Comparison of ENCODE assay signal across 22 cellular contexts in the genomic region with DNA sequence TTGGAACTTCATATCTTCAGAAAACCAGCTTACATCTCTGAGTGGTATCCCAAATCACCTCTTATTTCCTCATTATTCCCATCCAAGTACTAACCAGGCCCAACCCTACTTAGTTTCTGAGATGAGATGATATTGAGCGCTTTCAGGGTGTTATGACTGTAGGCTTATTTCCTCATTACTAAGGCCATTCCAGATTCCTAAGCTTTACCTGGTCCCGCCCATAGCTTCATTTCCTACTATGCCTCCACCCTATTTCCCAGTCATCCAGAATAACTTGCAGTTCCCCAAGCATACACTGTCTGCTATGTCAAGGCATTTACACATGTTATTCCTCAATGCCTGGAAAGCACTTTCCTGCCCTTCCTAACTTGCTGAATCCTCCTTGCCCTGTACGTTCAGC.
A peak's percentile ranks its signal among the peaks of the same experiment; 100 is the strongest.
DNase-seq lines count a peak whose midpoint lies in the region; ATAC-seq and TF ChIP-seq lines count a peak whose summit lies in the region.
"Had no signal": no experiment of that assay in that cellular context is flagged by ENCODE, and none has a peak within 500 bp of the region (broad histone marks: within the 10 kb centered on the region; RNA-seq: fewer than 3 reads in every experiment).

No MANE protein-coding gene starts in this region.

- H4K12ac ChIP-seq in trophoblast cell (ENCODE audit: low read depth, low read length) = no peak overlapping the region

- H3K9ac ChIP-seq in trophoblast cell (ENCODE audit: low read length) = no peak overlapping the region
- H3K9ac ChIP-seq: BLaER1 had no signal

- H3K79me2 ChIP-seq in trophoblast cell (ENCODE audit: control insufficient read depth, insufficient read depth, low read length, poor library complexity) = no peaks in the 10 kb centered on the region

- H3K9me3 Mint-ChIP-seq in WTC11 = no peaks in the 10 kb centered on the region
- H3K9me3 Mint-ChIP-seq: CD8-positive, alpha-beta T cell; GM23338; H9 had no signal

- H3K4ac ChIP-seq in trophoblast cell (ENCODE audit: low read depth, low read length) = no peak overlapping the region

- no peak for TF ChIP-seq CTCF in epithelial cell of esophagus (IDR thresholded peaks at IDR 0.05; ENCODE audit: insufficient read depth, low read depth, low read length, missing control alignments)
- no peak for TF ChIP-seq CTCF in WTC11 (IDR thresholded peaks at IDR 0.05)

- ATAC-seq in WTC11 = no peak
- ATAC-seq: CD8-positive, alpha-beta T cell; GM12878; GM23338; HCT116 had no signal

- H3K18ac ChIP-seq in trophoblast cell (ENCODE audit: low read length) = no peak overlapping the region

- H3K23ac ChIP-seq in trophoblast cell (ENCODE audit: low read length) = no peak overlapping the region

- H4K91ac ChIP-seq in trophoblast cell (ENCODE audit: low read depth, low read length) = no peak overlapping the region

- no peaks in the 10 kb centered on the region for H3K27me3 ChIP-seq in trophoblast cell (ENCODE audit: insufficient read depth, low read length)
- H3K27me3 ChIP-seq: BLaER1 had no signal

- no peak overlapping the region for H2BK12ac ChIP-seq in trophoblast cell (ENCODE audit: low read length)

- H3K14ac ChIP-seq in trophoblast cell (ENCODE audit: low read length) = no peak overlapping the region

- H3K4me3 Mint-ChIP-seq in WTC11 = no peak overlapping the region
- H3K4me3 Mint-ChIP-seq: B cell; CD4-positive, CD25-positive, alpha-beta regulatory T cell; CD8-positive, alpha-beta T cell; GM23338; H9 had no signal

- peaks cover 3% of the 10 kb centered on the region for H3K79me1 ChIP-seq in trophoblast cell (ENCODE audit: low read length)

- H3K36me3 ChIP-seq in trophoblast cell (ENCODE audit: control insufficient read depth in 1 of 2, insufficient read depth in 2 of 2, low read length in 2 of 2) = no peaks in the 10 kb centered on the region
- H3K36me3 ChIP-seq: BLaER1 had no signal

- H3K27ac ChIP-seq in trophoblast cell (ENCODE audit: low read depth, low read length) = peak overlapping the region; percentile 10
- H3K27ac ChIP-seq: 22Rv1, BLaER1, C4-2B had no signal

- WGBS in trophoblast cell (ENCODE audit: extremely low coverage, insufficient coverage, insufficient read length) = no CpG with 5 or more reads among the region's 3 CpGs

- no peak overlapping the region for H3K27ac Mint-ChIP-seq in WTC11
- H3K27ac Mint-ChIP-seq: B cell; CD8-positive, alpha-beta T cell; GM23338; H9 had no signal

- peaks cover 7% of the 10 kb centered on the region for H3K4me1 Mint-ChIP-seq in WTC11
- H3K4me1 Mint-ChIP-seq: B cell; CD4-positive, CD25-positive, alpha-beta regulatory T cell had no signal

- H2BK120ac ChIP-seq in trophoblast cell (ENCODE audit: insufficient read depth, low read length, poor library complexity) = no peak overlapping the region

- peaks cover 2 to 8% of the 10 kb centered on the region in 2 experiments for H3K4me1 ChIP-seq in trophoblast cell (ENCODE audit: control insufficient read depth in 1 of 2, insufficient read depth in 2 of 2, low read length in 2 of 2)

- H3K9me3 ChIP-seq in trophoblast cell (ENCODE audit: insufficient read depth, low read depth, low read length) = no peaks in the 10 kb centered on the region
- H3K9me3 ChIP-seq: BLaER1 had no signal

- intact Hi-C loops in head of caudate nucleus (cut with DNase I) = no loop called here

- no peak overlapping the region for H3K4me2 ChIP-seq in trophoblast cell (ENCODE audit: low read length)
- H3K4me2 ChIP-seq: GM23338 had no signal

- no peak overlapping the region for H2AFZ ChIP-seq in trophoblast cell (ENCODE audit: insufficient read depth, low read length, poor library complexity)
- H2AFZ ChIP-seq: GM23338 had no signal

- H2BK5ac ChIP-seq in trophoblast cell (ENCODE audit: low read depth, low read length, poor library complexity) = no peak overlapping the region

- H3K4me3 ChIP-seq in epithelial cell of esophagus (ENCODE audit: low read length) = no peak overlapping the region
- no peak overlapping the region for H3K4me3 ChIP-seq in trophoblast cell (ENCODE audit: low read depth, low read length)
- H3K4me3 ChIP-seq: BLaER1, GM12878, GM23338 had no signal

- POLR2A ChIA-PET in WTC11 (lab: Charles Lee) = no interaction called here

- peak; percentile 23 for DNase-seq in HT-29 (ENCODE audit: low spot score)
- peak; percentile 75 for DNase-seq in epithelial cell of esophagus (ENCODE audit: low read depth)
- peak; percentile 81 for DNase-seq in kidney tubule cell (ENCODE audit: low spot score)
- peak; percentile 63 to 77 for DNase-seq in trophoblast cell
- DNase-seq in activated gamma-delta T cell (lab: John Stamatoyannopoulos, UW) = no peak
- no peak for DNase-seq in head of caudate nucleus
- DNase-seq in WTC11 (ENCODE audit: low spot score) = no peak
- no peak for DNase-seq in anterior cingulate cortex (lab: John Stamatoyannopoulos, UW)
- DNase-seq: CD4-positive, CD25-positive, alpha-beta regulatory T cell; CD8-positive, alpha-beta T cell; DMS 273 treated with DMSO at 0.1 percent for 48 hours; DMS79; EL; GDM1; H9 had no signal

- CTCF ChIA-PET in WTC11 (lab: Charles Lee) = no interaction called here

- H4K8ac ChIP-seq in trophoblast cell (ENCODE audit: low read depth, low read length) = no peak overlapping the region

- H2AK5ac ChIP-seq in trophoblast cell (ENCODE audit: low read length) = no peak overlapping the region

- H3K36me3 Mint-ChIP-seq in WTC11 = no peaks in the 10 kb centered on the region
- H3K36me3 Mint-ChIP-seq: CD4-positive, CD25-positive, alpha-beta regulatory T cell; CD8-positive, alpha-beta T cell had no signal

- H3K27me3 Mint-ChIP-seq in WTC11 (ENCODE audit: low read depth) = no peaks in the 10 kb centered on the region
- H3K27me3 Mint-ChIP-seq: B cell; CD4-positive, CD25-positive, alpha-beta regulatory T cell had no signal

TF ChIP-seq in WTC11, 78 proteins besides CTCF, POLR2A, EP300 and RAD21 (continues in another document):
- TF ChIP-seq, protein P1, sequence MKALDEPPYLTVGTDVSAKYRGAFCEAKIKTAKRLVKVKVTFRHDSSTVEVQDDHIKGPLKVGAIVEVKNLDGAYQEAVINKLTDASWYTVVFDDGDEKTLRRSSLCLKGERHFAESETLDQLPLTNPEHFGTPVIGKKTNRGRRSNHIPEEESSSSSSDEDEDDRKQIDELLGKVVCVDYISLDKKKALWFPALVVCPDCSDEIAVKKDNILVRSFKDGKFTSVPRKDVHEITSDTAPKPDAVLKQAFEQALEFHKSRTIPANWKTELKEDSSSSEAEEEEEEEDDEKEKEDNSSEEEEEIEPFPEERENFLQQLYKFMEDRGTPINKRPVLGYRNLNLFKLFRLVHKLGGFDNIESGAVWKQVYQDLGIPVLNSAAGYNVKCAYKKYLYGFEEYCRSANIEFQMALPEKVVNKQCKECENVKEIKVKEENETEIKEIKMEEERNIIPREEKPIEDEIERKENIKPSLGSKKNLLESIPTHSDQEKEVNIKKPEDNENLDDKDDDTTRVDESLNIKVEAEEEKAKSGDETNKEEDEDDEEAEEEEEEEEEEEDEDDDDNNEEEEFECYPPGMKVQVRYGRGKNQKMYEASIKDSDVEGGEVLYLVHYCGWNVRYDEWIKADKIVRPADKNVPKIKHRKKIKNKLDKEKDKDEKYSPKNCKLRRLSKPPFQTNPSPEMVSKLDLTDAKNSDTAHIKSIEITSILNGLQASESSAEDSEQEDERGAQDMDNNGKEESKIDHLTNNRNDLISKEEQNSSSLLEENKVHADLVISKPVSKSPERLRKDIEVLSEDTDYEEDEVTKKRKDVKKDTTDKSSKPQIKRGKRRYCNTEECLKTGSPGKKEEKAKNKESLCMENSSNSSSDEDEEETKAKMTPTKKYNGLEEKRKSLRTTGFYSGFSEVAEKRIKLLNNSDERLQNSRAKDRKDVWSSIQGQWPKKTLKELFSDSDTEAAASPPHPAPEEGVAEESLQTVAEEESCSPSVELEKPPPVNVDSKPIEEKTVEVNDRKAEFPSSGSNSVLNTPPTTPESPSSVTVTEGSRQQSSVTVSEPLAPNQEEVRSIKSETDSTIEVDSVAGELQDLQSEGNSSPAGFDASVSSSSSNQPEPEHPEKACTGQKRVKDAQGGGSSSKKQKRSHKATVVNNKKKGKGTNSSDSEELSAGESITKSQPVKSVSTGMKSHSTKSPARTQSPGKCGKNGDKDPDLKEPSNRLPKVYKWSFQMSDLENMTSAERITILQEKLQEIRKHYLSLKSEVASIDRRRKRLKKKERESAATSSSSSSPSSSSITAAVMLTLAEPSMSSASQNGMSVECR (CRISPR knock-in tag; IDR thresholded peaks at IDR 0.05; ENCODE audit: borderline replicate concordance) = no peak
- no peak for TF ChIP-seq SP1 (CRISPR knock-in tag; conservative IDR thresholded peaks at IDR 0.05)
- TF ChIP-seq, protein P2, sequence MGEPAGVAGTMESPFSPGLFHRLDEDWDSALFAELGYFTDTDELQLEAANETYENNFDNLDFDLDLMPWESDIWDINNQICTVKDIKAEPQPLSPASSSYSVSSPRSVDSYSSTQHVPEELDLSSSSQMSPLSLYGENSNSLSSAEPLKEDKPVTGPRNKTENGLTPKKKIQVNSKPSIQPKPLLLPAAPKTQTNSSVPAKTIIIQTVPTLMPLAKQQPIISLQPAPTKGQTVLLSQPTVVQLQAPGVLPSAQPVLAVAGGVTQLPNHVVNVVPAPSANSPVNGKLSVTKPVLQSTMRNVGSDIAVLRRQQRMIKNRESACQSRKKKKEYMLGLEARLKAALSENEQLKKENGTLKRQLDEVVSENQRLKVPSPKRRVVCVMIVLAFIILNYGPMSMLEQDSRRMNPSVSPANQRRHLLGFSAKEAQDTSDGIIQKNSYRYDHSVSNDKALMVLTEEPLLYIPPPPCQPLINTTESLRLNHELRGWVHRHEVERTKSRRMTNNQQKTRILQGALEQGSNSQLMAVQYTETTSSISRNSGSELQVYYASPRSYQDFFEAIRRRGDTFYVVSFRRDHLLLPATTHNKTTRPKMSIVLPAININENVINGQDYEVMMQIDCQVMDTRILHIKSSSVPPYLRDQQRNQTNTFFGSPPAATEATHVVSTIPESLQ (CRISPR knock-in tag; IDR thresholded peaks at IDR 0.05) = no peak
- TF ChIP-seq, protein P3, sequence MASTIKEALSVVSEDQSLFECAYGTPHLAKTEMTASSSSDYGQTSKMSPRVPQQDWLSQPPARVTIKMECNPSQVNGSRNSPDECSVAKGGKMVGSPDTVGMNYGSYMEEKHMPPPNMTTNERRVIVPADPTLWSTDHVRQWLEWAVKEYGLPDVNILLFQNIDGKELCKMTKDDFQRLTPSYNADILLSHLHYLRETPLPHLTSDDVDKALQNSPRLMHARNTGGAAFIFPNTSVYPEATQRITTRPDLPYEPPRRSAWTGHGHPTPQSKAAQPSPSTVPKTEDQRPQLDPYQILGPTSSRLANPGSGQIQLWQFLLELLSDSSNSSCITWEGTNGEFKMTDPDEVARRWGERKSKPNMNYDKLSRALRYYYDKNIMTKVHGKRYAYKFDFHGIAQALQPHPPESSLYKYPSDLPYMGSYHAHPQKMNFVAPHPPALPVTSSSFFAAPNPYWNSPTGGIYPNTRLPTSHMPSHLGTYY (CRISPR knock-in tag; IDR thresholded peaks at IDR 0.05) = no peak
- TF ChIP-seq RORB (CRISPR knock-in tag; IDR thresholded peaks at IDR 0.05) = no peak

Comparison
In these comparisons a context has a peak if more than half of its experiments do, and no peak if none do; other contexts are left out.
1. DNase-seq: peak in HT-29 (single experiment), epithelial cell of esophagus (single experiment), kidney tubule cell (single experiment) and trophoblast cell (2 of 2); none in activated gamma-delta T cell (single experiment), head of caudate nucleus (0 of 42), WTC11 (single experiment) and anterior cingulate cortex (0 of 58).